ENCODE assay signal across 23 cellular contexts in genomic region chr9:129124507-129125069, GRCh38. TPM values are rescaled to one million over a fixed set of nuclear protein-coding genes. Genes with fewer than 3 reads are reported as not detected.
DNase-seq lines count a peak whose midpoint lies in the region; ATAC-seq, FAIRE-seq and TF ChIP-seq lines count a peak whose summit lies in the region.
"Had no signal": no experiment of that assay in that cellular context is flagged by ENCODE, and none has a peak within 500 bp of the region (broad histone marks: within the 10 kb centered on the region; RNA-seq: fewer than 3 reads in every experiment).

No MANE protein-coding gene starts in this region.

- no peak overlapping the region for H3K27ac ChIP-seq in breast epithelium
- peak overlapping the region; percentile 85 for H3K27ac ChIP-seq in brain microvascular endothelial cell
- H3K27ac ChIP-seq in HepG2 (ENCODE audit: extremely low read length, insufficient read depth, low read length), result no peak overlapping the region
- H3K27ac ChIP-seq: adrenal gland, left ventricle myocardium inferior, VCaP had no signal

- FAIRE-seq in HepG2 (lab: Jason Lieb, UNC), result peak; percentile 42
- FAIRE-seq: H1, islet of Langerhans had no signal

- CTCF ChIA-PET in MCF 10A (lab: Yijun Ruan, JAX) (interaction anchor here (0.6 to 2.8 kb wide), 5 partner anchors 9 to 615 kb away, joined by 3 to 12 read pairs (median 3); no protein-coding TSS in a partner anchor), HepG2 (lab: Yijun Ruan, JAX; ENCODE audit: low intra/inter-chr PET ratio, low total read pairs) (no interaction called here)

- H3K4me3 Mint-ChIP-seq in MCF 10A (ENCODE audit: unreplicated experiment) (no peak overlapping the region), type B pancreatic cell (no peak overlapping the region)
- H3K4me3 Mint-ChIP-seq: CD8-positive, alpha-beta T cell; stimulated activated naive CD8-positive, alpha-beta T cell treated with anti-CD3 and anti-CD28 coated beads, Interleukin-15, Interleukin-2, amounts not matched to agents 100 ng/mL and 50 ng/mL, for 24 hours had no signal

- peaks cover 11% of the 10 kb centered on the region for H3K79me2 ChIP-seq in HepG2 (ENCODE audit: insufficient read depth, low read length)

- ATAC-seq in HepG2 (peak; percentile 43; the same call in 1 of the 3 replicates), HG03460 (IDR thresholded peaks at IDR 0.05; ENCODE audit: unreplicated experiment) (no peak)
- ATAC-seq: CD8-positive, alpha-beta T cell had no signal

- no peak for TF ChIP-seq RAD21 in HepG2 (CRISPR knock-in tag; IDR thresholded peaks at IDR 0.05)

- H3K4me1 Mint-ChIP-seq in MCF 10A (ENCODE audit: insufficient read depth, unreplicated experiment), result peaks cover 10% of the 10 kb centered on the region
- peaks cover 4% of the 10 kb centered on the region for H3K4me1 Mint-ChIP-seq in type B pancreatic cell (ENCODE audit: unreplicated experiment)

- H3K9me3 ChIP-seq in breast epithelium (no peaks in the 10 kb centered on the region), HepG2 (ENCODE audit: low read length) (no peaks in the 10 kb centered on the region)
- H3K9me3 ChIP-seq: adrenal gland, left ventricle myocardium inferior, MG63 had no signal

- H3K9ac ChIP-seq in HepG2 (ENCODE audit: insufficient read depth, low read depth, low read length), result no peak overlapping the region

- H3K27ac Mint-ChIP-seq in MCF 10A (ENCODE audit: low read depth, unreplicated experiment) (peak overlapping the region; percentile 16), type B pancreatic cell (peak overlapping the region; percentile 76)
- H3K27ac Mint-ChIP-seq: CD8-positive, alpha-beta T cell; stimulated activated naive CD8-positive, alpha-beta T cell treated with anti-CD3 and anti-CD28 coated beads, Interleukin-15, Interleukin-2, amounts not matched to agents 100 ng/mL and 50 ng/mL, for 24 hours had no signal

- 16% methylated on average over 2 of the region's 3 CpGs for WGBS in HepG2 (ENCODE audit: low lambda C conversion rate)

- intact Hi-C loops in MCF 10A (cut with micrococcal nuclease), result loop anchor here (1.0 kb wide), 1 partner anchor 16 kb away; no protein-coding TSS in a partner anchor
- intact Hi-C loops in breast epithelium (cut with DNase I; ENCODE audit: low total_unique reads), result no loop called here
- intact Hi-C loops in HepG2 (cut with micrococcal nuclease; ENCODE audit: unreplicated experiment), result no loop called here

- POLR2A ChIA-PET in MCF 10A (lab: Yijun Ruan, JAX) (interaction anchor here (0.7 to 2.9 kb wide), 8 partner anchors 11 to 500 kb away, joined by 3 to 20 read pairs (median 6); partner anchors contain the start of genes CRAT, IER5L and PTPA), HepG2 (lab: Yijun Ruan, JAX) (interaction anchor here (1.6 to 1.8 kb wide), 2 partner anchors 13 to 16 kb away, joined by 3 to 6 read pairs; no protein-coding TSS in a partner anchor)

- H3K4me1 ChIP-seq in breast epithelium (no peaks in the 10 kb centered on the region), HepG2 (ENCODE audit: insufficient read depth, low read length) (peaks cover 19% of the 10 kb centered on the region)

- H3K36me3 Mint-ChIP-seq in MCF 10A (ENCODE audit: insufficient read depth, unreplicated experiment), result peaks cover 62% of the 10 kb centered on the region
- H3K36me3 Mint-ChIP-seq in type B pancreatic cell, result peaks cover 21% of the 10 kb centered on the region

- no TSS peak for BruUV-seq in MCF 10A (replicated peaks; lab: Mats Ljungman, UMichigan)
- BruUV-seq in HepG2 (replicated peaks; lab: Mats Ljungman, UMichigan), result no TSS peak

- H3K36me3 ChIP-seq in breast epithelium (no peaks in the 10 kb centered on the region), brain microvascular endothelial cell (replicated peaks) (peaks cover 26% of the 10 kb centered on the region), HepG2 (replicated peaks in 1 of 2; ENCODE audit: control insufficient read depth in 1 of 2, insufficient read depth in 2 of 2, low read length in 2 of 2) (peaks cover 23 to 69% of the 10 kb centered on the region in 2 experiments)

- H3K27me3 Mint-ChIP-seq in MCF 10A (ENCODE audit: insufficient read depth, unreplicated experiment), result no peaks in the 10 kb centered on the region
- no peaks in the 10 kb centered on the region for H3K27me3 Mint-ChIP-seq in type B pancreatic cell
- H3K27me3 Mint-ChIP-seq: stimulated activated naive CD8-positive, alpha-beta T cell treated with anti-CD3 and anti-CD28 coated beads, Interleukin-15, Interleukin-2, amounts not matched to agents 100 ng/mL and 50 ng/mL, for 24 hours had no signal

- H2AFZ ChIP-seq in HepG2 (ENCODE audit: low read length), result no peak overlapping the region

- DNase-seq in MCF 10A (ENCODE audit: unreplicated experiment) (no peak), breast epithelium (ENCODE audit: low spot score in 2 of 2) (no peak), brain microvascular endothelial cell (no peak), HepG2 (ENCODE audit: low spot score) (no peak), type B pancreatic cell (ENCODE audit: extremely low spot score, unreplicated experiment) (no peak), 8988T (no peak)
- no peak for DNase-seq in activated CD8-positive, alpha-beta memory T cell treated with anti-CD3 and anti-CD28 coated beads, Interleukin-2, amount 50 U/mL, for 4 hours
- DNase-seq: activated CD4-positive, alpha-beta T cell treated with anti-CD3 and anti-CD28 coated beads for 48 hours; activated naive CD4-positive, alpha-beta T cell treated with Interleukin-2 at 50 U/mL for 16 hours; activated T-cell treated with anti-CD3 and anti-CD28 coated beads, Interleukin-2, amount 50 U/mL, for 48 hours; adrenal gland; AML-193; CD8-positive, alpha-beta T cell; effector CD8-positive, alpha-beta T cell; left ventricle myocardium inferior; MG63; NCI-H2029; nucleus accumbens had no signal

- no peak for TF ChIP-seq CTCF in MCF 10A (IDR thresholded peaks at IDR 0.05; ENCODE audit: unreplicated experiment)
- no peak for TF ChIP-seq CTCF in breast epithelium (IDR thresholded peaks at IDR 0.05)
- no peak for TF ChIP-seq CTCF in brain microvascular endothelial cell (IDR thresholded peaks at IDR 0.05; ENCODE audit: low read depth, low read length, missing control alignments)
- no peak for TF ChIP-seq CTCF in HepG2 (CRISPR knock-in tag; IDR thresholded peaks at IDR 0.05)
- TF ChIP-seq CTCF in type B pancreatic cell (conservative IDR thresholded peaks at IDR 0.05), result no peak

- H3K4me3 ChIP-seq in breast epithelium (no peak overlapping the region), brain microvascular endothelial cell (ENCODE audit: low read depth, low read length) (no peak overlapping the region), HepG2 (replicated peaks in 1 of 3; ENCODE audit: insufficient read depth in 1 of 3, low read depth in 2 of 3, low read length in 3 of 3) (no peak overlapping the region)
- H3K4me3 ChIP-seq: adrenal gland, left ventricle myocardium inferior, MG63 had no signal

- H3K9me3 Mint-ChIP-seq in MCF 10A (ENCODE audit: unreplicated experiment) (no peaks in the 10 kb centered on the region), type B pancreatic cell (no peaks in the 10 kb centered on the region)
- H3K9me3 Mint-ChIP-seq: CD8-positive, alpha-beta T cell; stimulated activated naive CD8-positive, alpha-beta T cell treated with anti-CD3 and anti-CD28 coated beads, Interleukin-15, Interleukin-2, amounts not matched to agents 100 ng/mL and 50 ng/mL, for 24 hours had no signal

- no peaks in the 10 kb centered on the region for H3K27me3 ChIP-seq in breast epithelium
- no peaks in the 10 kb centered on the region for H3K27me3 ChIP-seq in brain microvascular endothelial cell (replicated peaks)
- H3K27me3 ChIP-seq in HepG2 (ENCODE audit: control insufficient read depth in 1 of 2, insufficient read depth in 2 of 2, low read length in 2 of 2), result no peaks in the 10 kb centered on the region
- H3K27me3 ChIP-seq: adrenal gland, MG63 had no signal

- no peak overlapping the region for H3K4me2 ChIP-seq in HepG2 (ENCODE audit: low read depth, low read length)

- TF ChIP-seq POLR2A in breast epithelium (IDR thresholded peaks at IDR 0.05), result no peak
- TF ChIP-seq POLR2A in HepG2 (IDR thresholded peaks at IDR 0.05; ENCODE audit: insufficient read depth in 1 of 2, low read depth in 2 of 2, low read length in 2 of 2), result no peak

- TF ChIP-seq EP300 in HepG2 (IDR thresholded peaks at IDR 0.05; ENCODE audit: low read depth in 2 of 2, low read length in 2 of 2), result no peak
- no peak for TF ChIP-seq EP300 in HepG2 (CRISPR knock-in tag; IDR thresholded peaks at IDR 0.05; ENCODE audit: borderline replicate concordance)

- in situ Hi-C loops in brain microvascular endothelial cell (cut with HindIII; ENCODE audit: low pct_ligation_motif_present, low sequenced_read_pairs), result no loop called here
- in situ Hi-C loops in HepG2 (cut with HindIII; ENCODE audit: extremely low pct_ligation_motif_present, low pct_unique_long_range_greater_than_20kb), result no loop called here

- no peaks in the 10 kb centered on the region for H4K20me1 ChIP-seq in HepG2 (ENCODE audit: insufficient read depth, low read length)

RNA-seq across cellular contexts. Expression of gene PTPA, which starts 13.4 kb away (rescaled TPM):
- total RNA-seq in MCF 10A (2022) (90.8 and 91.8 TPM in 2 replicates), breast epithelium (10 to 100 TPM; 34.2 to 83.4 (median 71.1) TPM), HepG2 (2016; rRNA removed; fragmentation: Illumina TruSeq; extraction: Trizol) (105 and 109 TPM in 2 replicates), type B pancreatic cell (ENCODE audit: low replicate concordance) (102 and 115 TPM in 2 replicates)
- total RNA-seq in HepG2 (2016; cell fraction: cytosol; rRNA removed; fragmentation: Illumina TruSeq; extraction: Trizol; ENCODE audit: low read depth), result 13.7 and 14.3 TPM in 2 replicates
- total RNA-seq in HepG2 (2016; cell fraction: insoluble cytoplasmic fraction; rRNA removed; fragmentation: Illumina TruSeq; extraction: Trizol), result 107 and 108 TPM in 2 replicates
- 42.5 and 49.9 TPM in 2 replicates for total RNA-seq in HepG2 (2016; cell fraction: membrane; rRNA removed; fragmentation: Illumina TruSeq; extraction: Trizol)
- 57.5 and 66.5 TPM in 2 replicates for total RNA-seq in HepG2 (2016; cell fraction: nucleus; rRNA removed; fragmentation: Illumina TruSeq; extraction: Trizol)
- 79.3 and 86.0 TPM in 2 replicates for polyA plus RNA-seq in HepG2 (2011; rRNA removed)
- 78.6 and 93.8 TPM in 2 replicates for polyA plus RNA-seq in HepG2 (2011; cell fraction: cytosol; rRNA removed)
- 64.7 and 73.4 TPM in 2 replicates for polyA plus RNA-seq in HepG2 (2011; cell fraction: nucleus; rRNA removed)
- 58.7 and 58.8 TPM in 2 replicates for polyA plus RNA-seq in HepG2 (2012)
- polyA plus RNA-seq in HepG2 (2016; cell fraction: cytosol; fragmentation: Illumina TruSeq; extraction: Trizol; ENCODE audit: low read depth), result 12.7 and 14.2 TPM in 2 replicates
- 95.6 and 101 TPM in 2 replicates for polyA plus RNA-seq in HepG2 (2016; cell fraction: insoluble cytoplasmic fraction; fragmentation: Illumina TruSeq; extraction: Trizol; ENCODE audit: low read depth)
- polyA plus RNA-seq in HepG2 (2016; cell fraction: membrane; fragmentation: Illumina TruSeq; extraction: Trizol; ENCODE audit: low read depth), result 35.2 and 36.7 TPM in 2 replicates
- 80.4 and 88.7 TPM in 2 replicates for polyA plus RNA-seq in HepG2 (2016; cell fraction: nucleus; fragmentation: Illumina TruSeq; extraction: Trizol; ENCODE audit: insufficient read depth, low read depth)
- polyA minus RNA-seq in HepG2 (2011; rRNA and poly(A)+ RNA removed; ENCODE audit: low replicate concordance), result 104 and 215 TPM in 2 replicates
- polyA minus RNA-seq in HepG2 (2011; cell fraction: cytosol; rRNA and poly(A)+ RNA removed), result 57.5 and 58.2 TPM in 2 replicates
- 32.4 and 34.9 TPM in 2 replicates for polyA minus RNA-seq in HepG2 (2011; cell fraction: nucleus; rRNA and poly(A)+ RNA removed)

RNA-seq across cellular contexts. Expression of gene CRAT, which starts 14.0 kb away (rescaled TPM):
- total RNA-seq in MCF 10A (2022) (14.5 and 17.0 TPM in 2 replicates), breast epithelium (10 to 100 TPM; 18.7 to 74.7 (median 35.7) TPM), HepG2 (2016; rRNA removed; fragmentation: Illumina TruSeq; extraction: Trizol) (26.6 and 29.3 TPM in 2 replicates), type B pancreatic cell (ENCODE audit: low replicate concordance) (14.5 and 28.4 TPM in 2 replicates)
- 13.7 and 20.3 TPM in 2 replicates for total RNA-seq in HepG2 (2016; cell fraction: cytosol; rRNA removed; fragmentation: Illumina TruSeq; extraction: Trizol; ENCODE audit: low read depth)
- 24.5 and 28.0 TPM in 2 replicates for total RNA-seq in HepG2 (2016; cell fraction: insoluble cytoplasmic fraction; rRNA removed; fragmentation: Illumina TruSeq; extraction: Trizol)
- 27.1 and 32.0 TPM in 2 replicates for total RNA-seq in HepG2 (2016; cell fraction: membrane; rRNA removed; fragmentation: Illumina TruSeq; extraction: Trizol)
- total RNA-seq in HepG2 (2016; cell fraction: nucleus; rRNA removed; fragmentation: Illumina TruSeq; extraction: Trizol), result 17.6 and 18.1 TPM in 2 replicates
- polyA plus RNA-seq in HepG2 (2011; rRNA removed), result 26.1 and 31.1 TPM in 2 replicates
- 21.4 and 24.4 TPM in 2 replicates for polyA plus RNA-seq in HepG2 (2011; cell fraction: cytosol; rRNA removed)
- polyA plus RNA-seq in HepG2 (2011; cell fraction: nucleus; rRNA removed), result 62.4 and 63.9 TPM in 2 replicates
- 32.3 and 32.7 TPM in 2 replicates for polyA plus RNA-seq in HepG2 (2012)
- 18.5 and 23.3 TPM in 2 replicates for polyA plus RNA-seq in HepG2 (2016; cell fraction: cytosol; fragmentation: Illumina TruSeq; extraction: Trizol; ENCODE audit: low read depth)
- polyA plus RNA-seq in HepG2 (2016; cell fraction: insoluble cytoplasmic fraction; fragmentation: Illumina TruSeq; extraction: Trizol; ENCODE audit: low read depth), result 27.2 and 34.4 TPM in 2 replicates
- 26.8 and 32.7 TPM in 2 replicates for polyA plus RNA-seq in HepG2 (2016; cell fraction: membrane; fragmentation: Illumina TruSeq; extraction: Trizol; ENCODE audit: low read depth)
- 29.5 and 29.9 TPM in 2 replicates for polyA plus RNA-seq in HepG2 (2016; cell fraction: nucleus; fragmentation: Illumina TruSeq; extraction: Trizol; ENCODE audit: insufficient read depth, low read depth)
- polyA minus RNA-seq in HepG2 (2011; rRNA and poly(A)+ RNA removed; ENCODE audit: low replicate concordance), result 7.1 and 60.6 TPM in 2 replicates
- 24.5 and 25.6 TPM in 2 replicates for polyA minus RNA-seq in HepG2 (2011; cell fraction: cytosol; rRNA and poly(A)+ RNA removed)
- 11.7 and 16.0 TPM in 2 replicates for polyA minus RNA-seq in HepG2 (2011; cell fraction: nucleus; rRNA and poly(A)+ RNA removed)

RNA-seq across cellular contexts. Expression of gene DOLPP1, which starts 43.7 kb away (rescaled TPM):
- 16.3 and 18.5 TPM in 2 replicates for total RNA-seq in MCF 10A (2022)
- 1 to 10 TPM; 5.6 to 9.2 (median 8.6) TPM for total RNA-seq in breast epithelium
- total RNA-seq in HepG2 (2016; rRNA removed; fragmentation: Illumina TruSeq; extraction: Trizol), result 15.1 and 34.1 TPM in 2 replicates
- total RNA-seq in HepG2 (2016; cell fraction: cytosol; rRNA removed; fragmentation: Illumina TruSeq; extraction: Trizol; ENCODE audit: low read depth), result 4.4 and 4.8 TPM in 2 replicates
- 14.3 and 33.9 TPM in 2 replicates for total RNA-seq in HepG2 (2016; cell fraction: insoluble cytoplasmic fraction; rRNA removed; fragmentation: Illumina TruSeq; extraction: Trizol)
- 11.5 and 12.2 TPM in 2 replicates for total RNA-seq in HepG2 (2016; cell fraction: membrane; rRNA removed; fragmentation: Illumina TruSeq; extraction: Trizol)
- total RNA-seq in HepG2 (2016; cell fraction: nucleus; rRNA removed; fragmentation: Illumina TruSeq; extraction: Trizol), result 27.9 and 34.5 TPM in 2 replicates
- polyA plus RNA-seq in HepG2 (2011; rRNA removed), result 20.9 and 21.0 TPM in 2 replicates
- polyA plus RNA-seq in HepG2 (2011; cell fraction: cytosol; rRNA removed), result 18.4 and 24.7 TPM in 2 replicates
- 17.8 and 22.4 TPM in 2 replicates for polyA plus RNA-seq in HepG2 (2011; cell fraction: nucleus; rRNA removed)
- 7.5 and 9.0 TPM in 2 replicates for polyA plus RNA-seq in HepG2 (2012)
- 3.5 and 3.7 TPM in 2 replicates for polyA plus RNA-seq in HepG2 (2016; cell fraction: cytosol; fragmentation: Illumina TruSeq; extraction: Trizol; ENCODE audit: low read depth)
- polyA plus RNA-seq in HepG2 (2016; cell fraction: insoluble cytoplasmic fraction; fragmentation: Illumina TruSeq; extraction: Trizol; ENCODE audit: low read depth), result 15.8 and 16.0 TPM in 2 replicates
- 6.2 and 7.2 TPM in 2 replicates for polyA plus RNA-seq in HepG2 (2016; cell fraction: membrane; fragmentation: Illumina TruSeq; extraction: Trizol; ENCODE audit: low read depth)
- 48.2 and 51.4 TPM in 2 replicates for polyA plus RNA-seq in HepG2 (2016; cell fraction: nucleus; fragmentation: Illumina TruSeq; extraction: Trizol; ENCODE audit: insufficient read depth, low read depth)
- 31.9 and 42.4 TPM in 2 replicates for polyA minus RNA-seq in HepG2 (2011; rRNA and poly(A)+ RNA removed; ENCODE audit: low replicate concordance)
- polyA minus RNA-seq in HepG2 (2011; cell fraction: cytosol; rRNA and poly(A)+ RNA removed), result 9.3 and 12.5 TPM in 2 replicates
- 4.4 and 6.6 TPM in 2 replicates for polyA minus RNA-seq in HepG2 (2011; cell fraction: nucleus; rRNA and poly(A)+ RNA removed)
- 20.2 and 21.1 TPM in 2 replicates for total RNA-seq in type B pancreatic cell (ENCODE audit: low replicate concordance)

RNA-seq across cellular contexts. Expression of gene IER5L, which starts 53.5 kb away (rescaled TPM):
- total RNA-seq in MCF 10A (2022) (11.9 and 13.4 TPM in 2 replicates), breast epithelium (10 to 100 TPM in 2 of 3 donors, 1 to 10 TPM in 1; 4.3 to 18.4 (median 18.1) TPM), HepG2 (2016; rRNA removed; fragmentation: Illumina TruSeq; extraction: Trizol) (2.5 and 3.3 TPM in 2 replicates), type B pancreatic cell (ENCODE audit: low replicate concordance) (22.3 and 37.5 TPM in 2 replicates)
- 2.4 and 2.5 TPM in 2 replicates for total RNA-seq in HepG2 (2016; cell fraction: cytosol; rRNA removed; fragmentation: Illumina TruSeq; extraction: Trizol; ENCODE audit: low read depth)
- 2.6 and 3.2 TPM in 2 replicates for total RNA-seq in HepG2 (2016; cell fraction: insoluble cytoplasmic fraction; rRNA removed; fragmentation: Illumina TruSeq; extraction: Trizol)
- 2.0 and 2.7 TPM in 2 replicates for total RNA-seq in HepG2 (2016; cell fraction: membrane; rRNA removed; fragmentation: Illumina TruSeq; extraction: Trizol)
- 0.84 and 1.2 TPM in 2 replicates for total RNA-seq in HepG2 (2016; cell fraction: nucleus; rRNA removed; fragmentation: Illumina TruSeq; extraction: Trizol)
- polyA plus RNA-seq in HepG2 (2011; rRNA removed), result 1.8 and 3.6 TPM in 2 replicates
- 2.1 and 3.1 TPM in 2 replicates for polyA plus RNA-seq in HepG2 (2011; cell fraction: cytosol; rRNA removed)
- polyA plus RNA-seq in HepG2 (2011; cell fraction: nucleus; rRNA removed), result 4.4 and 4.5 TPM in 2 replicates
- 1.5 and 2.6 TPM in 2 replicates for polyA plus RNA-seq in HepG2 (2012)
- 0.59 and 0.61 TPM in 2 replicates for polyA plus RNA-seq in HepG2 (2016; cell fraction: cytosol; fragmentation: Illumina TruSeq; extraction: Trizol; ENCODE audit: low read depth)
- 2.2 and 2.5 TPM in 2 replicates for polyA plus RNA-seq in HepG2 (2016; cell fraction: insoluble cytoplasmic fraction; fragmentation: Illumina TruSeq; extraction: Trizol; ENCODE audit: low read depth)
- 0.52 and 0.74 TPM in 2 replicates for polyA plus RNA-seq in HepG2 (2016; cell fraction: membrane; fragmentation: Illumina TruSeq; extraction: Trizol; ENCODE audit: low read depth)
- polyA plus RNA-seq in HepG2 (2016; cell fraction: nucleus; fragmentation: Illumina TruSeq; extraction: Trizol; ENCODE audit: insufficient read depth, low read depth), result 1.3 and 2.1 TPM in 2 replicates
- 5.5 and 12.0 TPM in 2 replicates for polyA minus RNA-seq in HepG2 (2011; rRNA and poly(A)+ RNA removed; ENCODE audit: low replicate concordance)
- polyA minus RNA-seq in HepG2 (2011; cell fraction: cytosol; rRNA and poly(A)+ RNA removed), result 5.6 and 6.2 TPM in 2 replicates
- 1.2 and 1.9 TPM in 2 replicates for polyA minus RNA-seq in HepG2 (2011; cell fraction: nucleus; rRNA and poly(A)+ RNA removed)
